ENCODE assay signal across 1 cellular context in the genomic region with DNA sequence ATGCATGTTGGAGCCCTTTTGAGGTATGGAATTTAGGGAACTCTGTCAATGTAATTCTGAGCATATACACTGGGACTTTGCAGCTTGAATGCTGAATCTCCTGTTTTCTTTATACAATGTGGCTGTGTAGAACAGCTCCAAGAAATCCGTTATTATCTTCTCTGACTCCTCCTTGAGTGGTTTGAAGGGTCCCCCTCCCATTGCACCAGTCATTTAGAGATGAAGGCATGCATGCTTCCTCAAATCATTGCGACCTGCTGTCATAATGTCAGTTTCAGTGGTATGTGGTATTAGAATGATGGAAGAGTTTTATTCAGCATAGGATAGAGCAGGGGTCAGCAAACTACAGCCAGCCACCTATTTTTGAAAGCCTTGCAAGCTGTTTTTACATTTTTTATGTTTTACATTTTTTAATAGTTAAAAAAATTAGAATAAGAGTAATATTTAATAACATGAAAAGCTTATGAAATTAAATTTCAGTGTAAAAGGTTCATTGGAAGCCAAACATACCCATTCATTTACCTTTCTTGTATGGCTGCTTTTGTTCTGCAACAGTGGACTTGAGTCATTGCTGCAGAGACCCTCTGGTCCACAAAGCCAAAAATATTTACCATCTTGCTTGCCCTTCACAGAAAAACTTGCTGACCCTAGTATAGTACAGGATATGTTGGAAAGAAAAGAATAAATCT.
TF ChIP-seq lines count a peak whose summit lies in the region.

No MANE protein-coding gene starts in this region.

TF ChIP-seq in GM23338, 12 proteins besides CTCF, POLR2A, EP300 and RAD21 (continued from another document):
- TF ChIP-seq NANOG (IDR thresholded peaks at IDR 0.05; ENCODE audit: borderline replicate concordance) (no peak), ZNF462 (CRISPR knock-in tag; IDR thresholded peaks at IDR 0.05) (no peak), ZNF331 (CRISPR knock-in tag; IDR thresholded peaks at IDR 0.05; ENCODE audit: low read depth) (no peak), STAT1 (IDR thresholded peaks at IDR 0.05; ENCODE audit: unreplicated experiment) (no peak), ZNF114 (CRISPR knock-in tag; IDR thresholded peaks at IDR 0.05) (no peak)
